Comparison of ENCODE assay signal across 8 cellular contexts in genomic region chr9:15873573-15874177, GRCh38.
DNase-seq lines count a peak whose midpoint lies in the region; ATAC-seq and TF ChIP-seq lines count a peak whose summit lies in the region.

No MANE protein-coding gene starts in this region.

- intact Hi-C loops in heart right ventricle (cut with DNase I) (loop anchor here in 8 of 10 donors (5.0 to 10.0 kb wide), 3 partner anchors 259 to 1591 kb away; no protein-coding TSS in a partner anchor), left ventricle myocardium superior (cut with micrococcal nuclease) (no loop called here)

- no peaks in the 10 kb centered on the region for H3K4me1 Mint-ChIP-seq in effector memory CD8-positive, alpha-beta T cell (ENCODE audit: low read depth in 2 of 2)

- H3K36me3 ChIP-seq in heart right ventricle = no peaks in the 10 kb centered on the region

- no peak for DNase-seq in heart right ventricle
- no peak for DNase-seq in left ventricle myocardium superior
- peak; percentile 62 for DNase-seq in NCI-H526 treated with DMSO at 0.1 percent for 48 hours (lab: John Stamatoyannopoulos, UW)
- DNase-seq in choroid plexus epithelial cell (ENCODE audit: low read depth) = peak; percentile 90
- DNase-seq in middle frontal gyrus (ENCODE audit: extremely low spot score, low spot score) = peak; percentile 38
- no peak for DNase-seq in mucosa of gallbladder (ENCODE audit: low spot score)
- no peak for DNase-seq in effector memory CD8-positive, alpha-beta T cell

- H3K4me3 Mint-ChIP-seq in effector memory CD8-positive, alpha-beta T cell = no peak overlapping the region

- TF ChIP-seq CTCF in heart right ventricle (IDR thresholded peaks at IDR 0.05) (peak; percentile 34 to 84 (median 72)), choroid plexus epithelial cell (conservative IDR thresholded peaks at IDR 0.05; ENCODE audit: low read depth, low read length) (peak; percentile 53)

- H3K27me3 Mint-ChIP-seq in effector memory CD8-positive, alpha-beta T cell = no peaks in the 10 kb centered on the region

- H3K27ac ChIP-seq in heart right ventricle = no peak overlapping the region

- H3K27me3 ChIP-seq in heart right ventricle = no peaks in the 10 kb centered on the region

- H3K4me3 ChIP-seq in heart right ventricle (no peak overlapping the region), choroid plexus epithelial cell (ENCODE audit: low read depth, low read length) (no peak overlapping the region)

- no peaks in the 10 kb centered on the region for H3K9me3 Mint-ChIP-seq in effector memory CD8-positive, alpha-beta T cell

- no peaks in the 10 kb centered on the region for H3K4me1 ChIP-seq in heart right ventricle

- WGBS in heart right ventricle, 2 donors = 3 to 4% methylated on average over 2 of the region's 2 CpGs

- no peak overlapping the region for H3K27ac Mint-ChIP-seq in effector memory CD8-positive, alpha-beta T cell

- no peaks in the 10 kb centered on the region for H3K36me3 Mint-ChIP-seq in effector memory CD8-positive, alpha-beta T cell (ENCODE audit: insufficient read depth)

- ATAC-seq in heart right ventricle = no peak
- no peak for ATAC-seq in left ventricle myocardium superior
- ATAC-seq in HG02885 (IDR thresholded peaks at IDR 0.05; ENCODE audit: poor library complexity, unreplicated experiment) = peak; percentile 79
- ATAC-seq in effector memory CD8-positive, alpha-beta T cell (replicated peaks) = no peak

- peaks cover 0 to 3% (median 0%) of the 10 kb centered on the region in 11 donors for H3K9me3 ChIP-seq in heart right ventricle

Comparison
In these comparisons a context has a peak if more than half of its experiments do, and no peak if none do; other contexts are left out.
1. DNase-seq: peak in NCI-H526 treated with DMSO at 0.1 percent for 48 hours (single experiment), choroid plexus epithelial cell (single experiment) and middle frontal gyrus (single experiment); none in heart right ventricle (0 of 2), left ventricle myocardium superior (single experiment), mucosa of gallbladder (single experiment) and effector memory CD8-positive, alpha-beta T cell (0 of 3).